Comparison of ENCODE assay signal across 8 cellular contexts in genomic region chr16:739560-740458, GRCh38. TPM values are rescaled to one million over a fixed set of nuclear protein-coding genes. Genes with fewer than 3 reads are reported as not detected.
DNase-seq lines count a peak whose midpoint lies in the region; ATAC-seq and TF ChIP-seq lines count a peak whose summit lies in the region.

No MANE protein-coding gene starts in this region.

- no peaks in the 10 kb centered on the region for H3K27me3 Mint-ChIP-seq in natural killer cell (ENCODE audit: low read depth in 2 of 2)

- no peaks in the 10 kb centered on the region for H3K36me3 Mint-ChIP-seq in natural killer cell

- peak overlapping the region; percentile 83 for H3K27ac ChIP-seq in effector memory CD4-positive, alpha-beta T cell (ENCODE audit: insufficient read depth, low read length, poor library complexity, severe bottlenecking)

- no peaks in the 10 kb centered on the region for H3K9me3 Mint-ChIP-seq in natural killer cell

- H3K4me3 Mint-ChIP-seq in natural killer cell, result peak overlapping the region; percentile 84

- intact Hi-C loops in natural killer cell (cut with micrococcal nuclease), result loop anchor here (2.0 kb wide), 1 partner anchor 25 kb away; the partner anchor contains the start of gene METRN

- H3K27ac Mint-ChIP-seq in natural killer cell, result peak overlapping the region in 1 of 2 donors; percentile 46

- POLR2A ChIA-PET in BJ (lab: Charles Lee), result no interaction called here
- POLR2A ChIA-PET in GM10248 (lab: Yijun Ruan, JAX), result no interaction called here

- TF ChIP-seq CTCF in BJ (IDR thresholded peaks at IDR 0.05; ENCODE audit: insufficient read depth, low read depth, low read length) (no peak), natural killer cell (IDR thresholded peaks at IDR 0.05) (no peak), GM10248 (IDR thresholded peaks at IDR 0.05; ENCODE audit: control extremely low read depth, extremely low read depth, low read depth, missing control alignments) (no peak)

- H3K36me3 ChIP-seq in BJ (ENCODE audit: control insufficient read depth, insufficient read depth, low read length), result peaks cover 6% of the 10 kb centered on the region
- peaks cover 24% of the 10 kb centered on the region for H3K36me3 ChIP-seq in effector memory CD4-positive, alpha-beta T cell (ENCODE audit: control insufficient read depth, insufficient read depth, low read length)

- H3K27me3 ChIP-seq in BJ (ENCODE audit: control insufficient read depth, insufficient read depth, low read length), result no peaks in the 10 kb centered on the region
- no peaks in the 10 kb centered on the region for H3K27me3 ChIP-seq in effector memory CD4-positive, alpha-beta T cell (replicated peaks; ENCODE audit: control insufficient read depth, insufficient read depth, low read length, poor library complexity, severe bottlenecking)

- no peaks in the 10 kb centered on the region for H3K9me3 ChIP-seq in effector memory CD4-positive, alpha-beta T cell (ENCODE audit: control insufficient read depth, low read length)

- DNase-seq in BJ (ENCODE audit: low read depth) (no peak), NCI-H146 treated with DMSO at 0.1 percent for 48 hours (lab: John Stamatoyannopoulos, UW; ENCODE audit: unreplicated experiment) (peak; percentile 14), natural killer cell (no peak), NCI-H524 treated with DMSO at 0.1 percent for 48 hours (lab: John Stamatoyannopoulos, UW) (no peak), GM10248 (ENCODE audit: extremely low spot score) (no peak)
- DNase-seq in effector memory CD4-positive, alpha-beta T cell, result no peak

- ATAC-seq in natural killer cell (no peak), GM18498 (IDR thresholded peaks at IDR 0.05; ENCODE audit: unreplicated experiment) (no peak), HG02588 (IDR thresholded peaks at IDR 0.05; ENCODE audit: unreplicated experiment) (no peak)

- CTCF ChIA-PET in BJ (lab: Yijun Ruan, JAX) (interaction anchor here (0.8 to 3.2 kb wide), 10 partner anchors 10 to 247 kb away, joined by 3 to 14 read pairs (median 3); partner anchors contain the start of gene STUB1), GM10248 (lab: Yijun Ruan, JAX) (interaction anchor here (0.7 to 5.0 kb wide), 12 partner anchors 8 to 64 kb away, joined by 3 to 15 read pairs (median 6); partner anchors contain the start of genes CHTF18, METRN and RPUSD1)

- H3K4me3 ChIP-seq in BJ (ENCODE audit: low read depth, low read length), result peak overlapping the region; percentile 95
- H3K4me3 ChIP-seq in effector memory CD4-positive, alpha-beta T cell (ENCODE audit: insufficient read depth, low read depth, low read length, poor library complexity, severe bottlenecking), result peak overlapping the region; percentile 94

- H3K4me1 ChIP-seq in effector memory CD4-positive, alpha-beta T cell (ENCODE audit: control insufficient read depth, insufficient read depth, low read length, poor library complexity, severe bottlenecking), result peaks cover 14% of the 10 kb centered on the region

- H3K4me1 Mint-ChIP-seq in natural killer cell, result no peaks in the 10 kb centered on the region

RNA-seq across cellular contexts. Expression of gene CIAO3, which starts 1.0 kb away (rescaled TPM):
- polyA plus RNA-seq in BJ (2011; rRNA removed), result 16.1 and 23.1 TPM in 2 replicates
- polyA minus RNA-seq in BJ (2011; rRNA and poly(A)+ RNA removed), result 22.7 and 25.4 TPM in 2 replicates
- total RNA-seq in natural killer cell, result 10 to 100 TPM; 36.9 to 39.8 (median 37.5) TPM

RNA-seq across cellular contexts. Expression of gene HAGHL, which starts 12.9 kb away (rescaled TPM):
- 4.3 and 7.0 TPM in 2 replicates for polyA plus RNA-seq in BJ (2011; rRNA removed)
- 2.1 and 2.9 TPM in 2 replicates for polyA minus RNA-seq in BJ (2011; rRNA and poly(A)+ RNA removed)
- 10 to 100 TPM; 13.5 to 21.5 (median 15.7) TPM for total RNA-seq in natural killer cell

RNA-seq across cellular contexts. Expression of gene CCDC78, which starts 13.6 kb away (rescaled TPM):
- polyA plus RNA-seq in BJ (2011; rRNA removed), result 0.77 and 2.4 TPM in 2 replicates
- polyA minus RNA-seq in BJ (2011; rRNA and poly(A)+ RNA removed), result 0.21 and 0.57 TPM in 2 replicates
- 10 to 100 TPM in 1 of 3 donors, 1 to 10 TPM in 2; 6.2 to 10.0 (median 7.7) TPM for total RNA-seq in natural killer cell

RNA-seq across cellular contexts. Expression of gene ANTKMT, which starts 18.9 kb away (rescaled TPM):
- polyA plus RNA-seq in BJ (2011; rRNA removed), result 7.7 and 10.7 TPM in 2 replicates
- polyA minus RNA-seq in BJ (2011; rRNA and poly(A)+ RNA removed), result 1.1 and 1.9 TPM in 2 replicates
- total RNA-seq in natural killer cell, result 10 to 100 TPM; 33.7 to 39.0 (median 37.7) TPM

RNA-seq across cellular contexts. Expression of gene MSLN, which starts 20.7 kb away (rescaled TPM):
- polyA plus RNA-seq in BJ (2011; rRNA removed), result 0.25 and 0.67 TPM in 2 replicates
- not detected in 2 replicates for polyA minus RNA-seq in BJ (2011; rRNA and poly(A)+ RNA removed)
- total RNA-seq in natural killer cell, result not detected
